ENCODE assay signal across 13 cellular contexts in the genomic region with DNA sequence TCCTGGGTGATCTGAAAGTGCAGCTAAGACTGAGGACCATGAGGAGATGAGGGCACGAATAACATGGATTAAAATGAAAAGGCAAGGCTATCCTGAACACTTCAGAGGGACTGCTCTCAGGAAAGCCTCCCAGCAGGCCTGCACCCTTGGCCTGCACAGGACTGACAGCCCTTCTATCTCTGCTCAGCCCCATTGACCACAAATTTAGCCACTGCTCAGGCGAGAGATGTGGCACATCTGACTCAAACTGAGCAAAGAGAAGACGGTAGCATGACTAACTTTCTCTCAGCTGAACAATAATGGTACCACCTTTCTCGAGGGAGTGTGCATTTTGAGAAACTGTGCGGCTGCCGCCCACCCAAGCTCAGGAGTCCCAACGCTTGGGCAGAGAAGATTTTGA.
A peak's percentile ranks its signal among the peaks of the same experiment; 100 is the strongest.
DNase-seq lines count a peak whose midpoint lies in the region; ATAC-seq, FAIRE-seq and TF ChIP-seq lines count a peak whose summit lies in the region.
"Had no signal": no experiment of that assay in that cellular context is flagged by ENCODE, and none has a peak within 500 bp of the region (broad histone marks: within the 10 kb centered on the region; RNA-seq: fewer than 3 reads in every experiment).

No MANE protein-coding gene starts in this region.

- intact Hi-C loops in head of caudate nucleus (cut with DNase I), result loop anchor here (5.0 kb wide), 1 partner anchor 431 kb away; no protein-coding TSS in a partner anchor
- intact Hi-C loops in pancreas (cut with DNase I), result loop anchor here in 2 of 3 donors (5.0 to 10.0 kb wide), 2 partner anchors 429 to 431 kb away; no protein-coding TSS in a partner anchor

- H3K4me1 Mint-ChIP-seq in activated T-cell treated with anti-CD3 and anti-CD28 coated beads, Interleukin-2, amount 50 U/mL, for 4 hours (ENCODE audit: low read depth), result peaks cover 8% of the 10 kb centered on the region

- no peak overlapping the region for H3K4me3 ChIP-seq in pancreas
- H3K4me3 ChIP-seq: mucosa of descending colon had no signal

- no peak for TF ChIP-seq CTCF in pancreas (IDR thresholded peaks at IDR 0.05)

- no peak for DNase-seq in activated T-cell treated with anti-CD3 and anti-CD28 coated beads, Interleukin-2, amount 50 U/mL, for 4 hours
- DNase-seq in NCI-H2227 treated with DMSO at 0.1 percent for 48 hours (lab: John Stamatoyannopoulos, UW), result no peak
- DNase-seq in stimulated activated naive CD4-positive, alpha-beta T cell treated with Interleukin-2 at 50 U/mL for 16 hours (lab: John Stamatoyannopoulos, UW), result no peak
- no peak for DNase-seq in head of caudate nucleus
- DNase-seq in pancreas, result no peak
- DNase-seq: brain microvascular endothelial cell; CD8-positive, alpha-beta T cell; mucosa of descending colon; NCI-H524 treated with DMSO at 0.1 percent for 48 hours had no signal

- no peaks in the 10 kb centered on the region for H3K36me3 ChIP-seq in pancreas
- H3K36me3 ChIP-seq: brain microvascular endothelial cell had no signal

- no peak overlapping the region for H3K27ac ChIP-seq in pancreas
- H3K27ac ChIP-seq: brain microvascular endothelial cell, epithelial cell of prostate had no signal

- no peaks in the 10 kb centered on the region for H3K27me3 ChIP-seq in pancreas
- H3K27me3 ChIP-seq: brain microvascular endothelial cell had no signal

- no peaks in the 10 kb centered on the region for H3K9me3 Mint-ChIP-seq in activated T-cell treated with anti-CD3 and anti-CD28 coated beads, Interleukin-2, amount 50 U/mL, for 4 hours

- H3K27me3 Mint-ChIP-seq in activated T-cell treated with anti-CD3 and anti-CD28 coated beads, Interleukin-2, amount 50 U/mL, for 4 hours (ENCODE audit: low read depth), result peaks cover 2% of the 10 kb centered on the region

- H3K9me3 ChIP-seq in pancreas, result no peaks in the 10 kb centered on the region
- H3K9me3 ChIP-seq: mucosa of descending colon had no signal

- H3K4me1 ChIP-seq in pancreas, result no peaks in the 10 kb centered on the region

- WGBS in pancreas, 2 donors, result 77 to 86% methylated on average over 7 of the region's 7 CpGs

- no peaks in the 10 kb centered on the region for H3K36me3 Mint-ChIP-seq in activated T-cell treated with anti-CD3 and anti-CD28 coated beads, Interleukin-2, amount 50 U/mL, for 4 hours (ENCODE audit: insufficient read depth)
- H3K36me3 Mint-ChIP-seq: CD8-positive, alpha-beta T cell had no signal

- FAIRE-seq in pancreas (lab: Jason Lieb, UNC), result no peak

- no peak overlapping the region for H3K4me3 Mint-ChIP-seq in activated T-cell treated with anti-CD3 and anti-CD28 coated beads, Interleukin-2, amount 50 U/mL, for 4 hours
- H3K4me3 Mint-ChIP-seq: CD8-positive, alpha-beta T cell had no signal

- ATAC-seq in GM18511 (IDR thresholded peaks at IDR 0.05; ENCODE audit: unreplicated experiment) (peak; percentile 57), GM19397 (IDR thresholded peaks at IDR 0.05; ENCODE audit: unreplicated experiment) (peak; percentile 38), HG02885 (IDR thresholded peaks at IDR 0.05; ENCODE audit: poor library complexity, unreplicated experiment) (peak; percentile 63), pancreas (no peak)
- ATAC-seq in activated T-cell treated with anti-CD3 and anti-CD28 coated beads, Interleukin-2, amount 50 U/mL, for 4 hours, result peak; percentile 9 to 26
- ATAC-seq: CD8-positive, alpha-beta T cell; mucosa of descending colon had no signal

Comparison
In these comparisons a context has a peak if more than half of its experiments do, and no peak if none do; other contexts are left out.
1. ATAC-seq: peak in GM18511 (single experiment), GM19397 (single experiment), HG02885 (single experiment) and activated T-cell treated with anti-CD3 and anti-CD28 coated beads, Interleukin-2, amount 50 U/mL, for 4 hours (2 of 2); none in pancreas (0 of 4).